ENCODE assay signal across 22 cellular contexts in the genomic region with DNA sequence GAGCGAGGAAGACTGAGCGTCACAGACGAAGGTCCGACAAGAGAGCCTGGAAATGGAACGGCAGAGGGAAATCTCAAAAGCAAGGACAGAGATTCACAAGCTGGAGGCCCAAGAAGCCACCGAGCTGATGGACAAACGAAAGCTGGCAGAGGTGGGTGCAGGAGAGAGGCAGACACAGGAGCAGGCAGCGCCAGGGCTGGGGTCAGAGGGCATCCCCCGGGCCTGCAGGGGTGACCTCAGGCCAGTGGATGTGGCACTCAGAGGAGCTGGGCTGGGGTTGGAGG. TPM values are rescaled to one million over a fixed set of nuclear protein-coding genes. Genes with fewer than 3 reads are reported as not detected.
"Had no signal": no experiment of that assay in that cellular context is flagged by ENCODE, and none has a peak within 500 bp of the region (broad histone marks: within the 10 kb centered on the region; RNA-seq: fewer than 3 reads in every experiment).

No MANE protein-coding gene starts in this region.

- ATAC-seq: activated naive CD8-positive, alpha-beta T cell treated with anti-CD3 and anti-CD28 coated beads, Interleukin-2, amount 50 U/mL, for 24 hours; activated T-cell treated with anti-CD3 and anti-CD28 coated beads, Interleukin-2, amount 50 U/mL, for 4 hours; gastrocnemius medialis; natural killer cell treated with Interleukin-12 subunit alpha and Interleukin-12 subunit beta and Interleukin-15 and Interleukin-18, amount 100 ng/mL, for 72 hours; stimulated activated naive B cell treated with anti-CD40 and anti-IgM and Interleukin-4, amounts not matched to agents 10 μg/mL and 1 μg/mL and 100 μg/mL, for 72 hours; T-cell had no signal

- H3K4me1 ChIP-seq: gastrocnemius medialis, parathyroid adenoma, sigmoid colon had no signal

- DNase-seq: activated CD4-positive, alpha-beta T cell treated with anti-CD3 and anti-CD28 coated beads for 1 hour; activated CD4-positive, alpha-beta T cell treated with anti-CD3 and anti-CD28 coated beads, Interleukin-2, amount 50 U/mL, for 4 hours; activated CD8-positive, alpha-beta memory T cell treated with anti-CD3 and anti-CD28 coated beads for 24 hours; activated CD8-positive, alpha-beta memory T cell treated with anti-CD3 and anti-CD28 coated beads, Interleukin-2, amount 50 U/mL, for 48 hours; activated naive CD4-positive, alpha-beta T cell treated with anti-CD3 and anti-CD28 coated beads, Interleukin-2, amount 10 ng/mL, durations not matched to agents 7 days and 5 days; activated naive CD8-positive, alpha-beta T cell treated with anti-CD3 and anti-CD28 coated beads, Interleukin-2, amount 50 U/mL, for 24 hours; activated T-cell treated with anti-CD3 and anti-CD28 coated beads, Interleukin-2, amount 50 U/mL, for 4 hours; cortex of kidney; esophagus squamous epithelium; gastrocnemius medialis; stimulated activated CD4-positive, alpha-beta T cell treated with anti-CD3 and anti-CD28 coated beads, Interleukin-15, amount 100 ng/mL, for 24 hours; stimulated activated naive B cell treated with anti-CD40 and anti-IgM and Interleukin-4, amounts not matched to agents 10 μg/mL and 1 μg/mL and 100 μg/mL, for 72 hours; T-cell had no signal

- H3K9me3 ChIP-seq: esophagus squamous epithelium, gastrocnemius medialis, heart left ventricle, sigmoid colon had no signal

- H3K4me3 ChIP-seq: esophagus squamous epithelium, gastrocnemius medialis, heart left ventricle, lung, sigmoid colon, smooth muscle cell had no signal

- H3K36me3 ChIP-seq: esophagus squamous epithelium, gastrocnemius medialis had no signal

- H3K27ac ChIP-seq: esophagus squamous epithelium, gastrocnemius medialis, heart left ventricle, parathyroid adenoma, sigmoid colon, VCaP had no signal

- H3K27me3 ChIP-seq: esophagus squamous epithelium, gastrocnemius medialis, heart left ventricle, sigmoid colon had no signal

RNA-seq across cellular contexts. Expression of a gene that starts 58.8 kb away (rescaled TPM):
- total RNA-seq: activated T-cell treated with anti-CD3 and anti-CD28 coated beads, Interleukin-2, amount 50 U/mL, for 4 hours; activated T-helper 2 cell treated with anti-CD3 and anti-CD28 coated beads, Interferon-gamma antibody, Interleukin-2, Interleukin-4, amounts not matched to agents 10 μg/mL and 5 μg/mL and 100 μg/mL, durations not matched to agents 14 hours and 24 hours and 36 hours; esophagus squamous epithelium; heart left ventricle; natural killer cell treated with Interleukin-12 subunit alpha and Interleukin-12 subunit beta and Interleukin-15 and Interleukin-18, amount 100 ng/mL, for 72 hours; smooth muscle cell; T-cell; ureter had no signal
